23 cellular contexts compared by ENCODE assay signal in genomic region chr3:57152761-57153160, GRCh38. TPM values are rescaled to one million over a fixed set of nuclear protein-coding genes. Genes with fewer than 3 reads are reported as not detected.
A peak's percentile ranks its signal among the peaks of the same experiment; 100 is the strongest.
DNase-seq lines count a peak whose midpoint lies in the region; ATAC-seq and TF ChIP-seq lines count a peak whose summit lies in the region.
"Had no signal": no experiment of that assay in that cellular context is flagged by ENCODE, and none has a peak within 500 bp of the region (broad histone marks: within the 10 kb centered on the region; RNA-seq: fewer than 3 reads in every experiment).

No MANE protein-coding gene starts in this region.

- H3K27ac Mint-ChIP-seq in mesothelial cell of epicardium, result peak overlapping the region; percentile 54
- H3K27ac Mint-ChIP-seq: activated naive CD4-positive, alpha-beta T cell treated with anti-CD3 and anti-CD28 coated beads for 36 hours; activated T-cell treated with anti-CD3 and anti-CD28 coated beads, Interleukin-2, amount 50 U/mL, for 72 hours had no signal

- peaks cover 67% of the 10 kb centered on the region for H3K4me1 ChIP-seq in HUES64 (ENCODE audit: insufficient read depth, low read length)
- H3K4me1 ChIP-seq in duodenal mucosa (ENCODE audit: control insufficient read depth in 1 of 2, insufficient read depth in 2 of 2, low read length in 2 of 2), result no peaks in the 10 kb centered on the region
- H3K4me1 ChIP-seq in stomach smooth muscle (ENCODE audit: control insufficient read depth, insufficient read depth, low read length), result peaks cover 16% of the 10 kb centered on the region
- H3K4me1 ChIP-seq: SJSA1 had no signal

- DNase-seq in mesothelial cell of epicardium (ENCODE audit: low spot score in 2 of 2, unreplicated experiment in 2 of 2) (no peak), A172 (ENCODE audit: low spot score) (no peak)
- DNase-seq: activated CD4-positive, alpha-beta T cell treated with anti-CD3 and anti-CD28 coated beads for 48 hours; activated naive CD4-positive, alpha-beta T cell treated with anti-CD3 and anti-CD28 coated beads for 36 hours; activated T-cell treated with anti-CD3 and anti-CD28 coated beads, Interleukin-2, amount 50 U/mL, for 72 hours; aorta; cerebellar nuclear complex; effector memory CD4-positive, alpha-beta T cell; esophagus squamous epithelium; NCI-H1417; NCI-H510A treated with DMSO at 0.1 percent for 48 hours; NK-92 treated with Interleukin-12 subunit alpha and Interleukin-12 subunit beta, amount 100 ng/mL, for 24 hours; stimulated activated CD4-positive, alpha-beta T cell treated with anti-CD3 and anti-CD28 coated beads, Interleukin-4, amount 100 ng/mL, for 24 hours; stimulated activated naive CD4-positive, alpha-beta T cell treated with Interleukin-2 at 50 U/mL for 16 hours; trophoblast cell had no signal

- no peak overlapping the region for H3K4me3 Mint-ChIP-seq in mesothelial cell of epicardium
- H3K4me3 Mint-ChIP-seq: activated naive CD4-positive, alpha-beta T cell treated with anti-CD3 and anti-CD28 coated beads for 36 hours; activated T-cell treated with anti-CD3 and anti-CD28 coated beads, Interleukin-2, amount 50 U/mL, for 72 hours had no signal

- H3K27me3 ChIP-seq in HUES64 (ENCODE audit: insufficient read depth, low read length) (no peaks in the 10 kb centered on the region), duodenal mucosa (ENCODE audit: control insufficient read depth in 1 of 2, insufficient read depth in 2 of 2, low read length in 2 of 2) (no peaks in the 10 kb centered on the region), stomach smooth muscle (ENCODE audit: control insufficient read depth in 1 of 2, insufficient read depth in 2 of 2, low read length in 2 of 2) (no peaks in the 10 kb centered on the region)
- H3K27me3 ChIP-seq: esophagus squamous epithelium had no signal

- no peak for TF ChIP-seq CTCF in mesothelial cell of epicardium (IDR thresholded peaks at IDR 0.05; ENCODE audit: unreplicated experiment)

- H3K4me3 ChIP-seq in HUES64 (ENCODE audit: low read length), result no peak overlapping the region
- no peak overlapping the region for H3K4me3 ChIP-seq in duodenal mucosa (ENCODE audit: low read depth in 1 of 2, low read length in 2 of 2)
- H3K4me3 ChIP-seq in stomach smooth muscle (ENCODE audit: low read length in 2 of 2), result peak overlapping the region in 1 of 2 donors; percentile 52
- H3K4me3 ChIP-seq: SJSA1 had no signal

- no peaks in the 10 kb centered on the region for H3K9me3 ChIP-seq in HUES64 (ENCODE audit: insufficient read depth, low read depth, low read length)
- H3K9me3 ChIP-seq in duodenal mucosa (ENCODE audit: control insufficient read depth in 1 of 2, low read length in 2 of 2), result no peaks in the 10 kb centered on the region
- H3K9me3 ChIP-seq in stomach smooth muscle (ENCODE audit: control insufficient read depth in 2 of 2, low read length in 2 of 2), result no peaks in the 10 kb centered on the region
- H3K9me3 ChIP-seq: esophagus squamous epithelium, SJSA1 had no signal

- no peaks in the 10 kb centered on the region for H3K27me3 Mint-ChIP-seq in mesothelial cell of epicardium (ENCODE audit: low read depth)

- no peak for ATAC-seq in GM18517 (IDR thresholded peaks at IDR 0.05; ENCODE audit: unreplicated experiment)
- no peak for ATAC-seq in HG03469 (IDR thresholded peaks at IDR 0.05; ENCODE audit: unreplicated experiment)
- ATAC-seq in GM21786 (IDR thresholded peaks at IDR 0.05; ENCODE audit: unreplicated experiment), result no peak
- ATAC-seq: activated T-cell treated with anti-CD3 and anti-CD28 coated beads, Interleukin-2, amount 50 U/mL, for 72 hours had no signal

- H3K27ac ChIP-seq in HUES64 (ENCODE audit: low read depth, low read length) (no peak overlapping the region), duodenal mucosa (ENCODE audit: low read depth, low read length) (peak overlapping the region; percentile 30), stomach smooth muscle (ENCODE audit: low read length) (peak overlapping the region; percentile 55)
- H3K27ac ChIP-seq: SJSA1 had no signal

- no peaks in the 10 kb centered on the region for H3K9me3 Mint-ChIP-seq in mesothelial cell of epicardium
- H3K9me3 Mint-ChIP-seq: activated naive CD4-positive, alpha-beta T cell treated with anti-CD3 and anti-CD28 coated beads for 36 hours; activated T-cell treated with anti-CD3 and anti-CD28 coated beads, Interleukin-2, amount 50 U/mL, for 72 hours had no signal

- H3K9ac ChIP-seq in HUES64 (ENCODE audit: low read depth, low read length) (peak overlapping the region; percentile 4; the same call in 1 of the 2 replicates), duodenal mucosa (ENCODE audit: low read depth in 1 of 2, low read length in 2 of 2) (no peak overlapping the region), stomach smooth muscle (ENCODE audit: low read length in 2 of 2) (no peak overlapping the region)

- H3K36me3 Mint-ChIP-seq in mesothelial cell of epicardium, result peaks cover 5% of the 10 kb centered on the region

- H3K4me1 Mint-ChIP-seq in mesothelial cell of epicardium, result peaks cover 77% of the 10 kb centered on the region

- 75% methylated on average over 5 of the region's 5 CpGs for WGBS in HUES64

- H3K36me3 ChIP-seq in HUES64 (ENCODE audit: insufficient read depth, low read length), result peaks cover 22% of the 10 kb centered on the region
- H3K36me3 ChIP-seq in duodenal mucosa (ENCODE audit: control insufficient read depth in 1 of 2, insufficient read depth in 2 of 2, low read length in 2 of 2), result no peaks in the 10 kb centered on the region
- H3K36me3 ChIP-seq in stomach smooth muscle (ENCODE audit: control insufficient read depth in 2 of 2, insufficient read depth in 2 of 2, low read length in 2 of 2), result no peaks in the 10 kb centered on the region
- H3K36me3 ChIP-seq: esophagus squamous epithelium, SJSA1 had no signal

RNA-seq across cellular contexts. Expression of gene IL17RD, which starts 12.4 kb away (rescaled TPM):
- polyA plus RNA-seq in HUES64 (2013, experiment 1 of 2), result 56.6 TPM
- polyA plus RNA-seq in HUES64 (2013, experiment 2 of 2), result 72.8 TPM
- total RNA-seq in mesothelial cell of epicardium, result 27.5 to 30.3 TPM (median 27.9 TPM) in 3 replicates
- 1.5 TPM in 2 replicates for total RNA-seq in A172 (2014; rRNA removed; shearing (Covaris generic))
- total RNA-seq: SJSA1; T-helper 1 cell treated with Interleukin-12 subunit alpha and Interleukin-12 subunit beta and Interleukin-4 antibody, amounts not matched to agents 30 ng/mL and 1 ng/mL, for 36 hours had no signal

RNA-seq across cellular contexts. Expression of gene HESX1, which starts 47.0 kb away (rescaled TPM):
- 12.1 TPM for polyA plus RNA-seq in HUES64 (2013, experiment 1 of 2)
- 7.0 TPM for polyA plus RNA-seq in HUES64 (2013, experiment 2 of 2)
- total RNA-seq in mesothelial cell of epicardium, result 1.5 to 2.4 TPM (median 1.7 TPM) in 3 replicates
- 1.1 TPM in 1 of 2 replicates, not detected in the other for total RNA-seq in A172 (2014; rRNA removed; shearing (Covaris generic))

Comparison
In these comparisons a context has a peak if more than half of its experiments do, and no peak if none do; other contexts are left out.
1. RNA of gene IL17RD, which starts 12.4 kb away (total RNA-seq): 27.5 to 30.3 TPM in mesothelial cell of epicardium; 1.5 TPM in A172; every median in the first group is over 10 times any median in the second.